Comparison of ENCODE assay signal across 7 cellular contexts in the genomic region with DNA sequence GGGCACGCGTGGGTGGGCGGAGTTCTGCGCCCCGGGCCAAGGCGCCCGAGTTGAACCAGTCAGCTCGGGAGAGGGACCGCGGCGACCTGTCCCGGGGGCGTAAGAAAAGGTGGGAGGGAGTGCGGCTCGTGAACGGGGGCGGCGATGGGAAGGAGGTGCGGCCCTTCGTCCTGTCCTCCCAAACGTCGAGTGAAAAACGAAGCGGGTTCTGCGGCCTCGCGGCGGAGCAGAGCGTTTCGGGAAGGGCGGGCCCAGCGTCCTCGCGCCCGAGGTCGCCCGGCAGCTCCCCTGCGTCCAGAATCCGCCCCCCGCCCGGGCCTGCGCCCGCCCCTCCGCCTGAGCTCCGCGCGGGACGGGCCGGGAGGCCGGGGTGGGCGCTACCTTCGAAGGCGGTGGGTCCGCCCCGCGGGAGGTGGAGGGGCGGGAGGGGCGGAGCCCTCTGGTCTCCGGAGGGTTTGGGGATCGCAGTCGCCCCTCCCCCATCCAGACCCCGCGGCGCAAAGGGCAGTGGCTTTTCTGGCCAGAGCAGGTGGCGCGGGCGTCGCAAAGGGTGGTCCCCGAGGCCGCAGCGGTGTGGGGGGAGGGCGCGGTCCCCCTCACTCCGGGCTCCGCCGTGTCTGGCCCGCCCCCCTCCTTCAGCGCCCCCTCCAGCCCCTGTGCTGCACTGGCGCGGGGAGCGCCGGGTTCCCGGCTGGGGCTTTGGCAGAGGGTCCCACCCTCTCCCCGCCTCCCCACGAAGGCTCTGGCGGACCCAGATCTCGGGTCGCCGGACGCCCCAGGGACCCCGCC. TPM values are rescaled to one million over a fixed set of nuclear protein-coding genes. Genes with fewer than 3 reads are reported as not detected.
DNase-seq lines count a peak whose midpoint lies in the region; ATAC-seq, FAIRE-seq and TF ChIP-seq lines count a peak whose summit lies in the region.
"Had no signal": no experiment of that assay in that cellular context is flagged by ENCODE, and none has a peak within 500 bp of the region (broad histone marks: within the 10 kb centered on the region; RNA-seq: fewer than 3 reads in every experiment).

No MANE protein-coding gene starts in this region.

- no peak overlapping the region for H2AFZ ChIP-seq in osteoblast (ENCODE audit: low read length)

- TF ChIP-seq CTCF in A549 (IDR thresholded peaks at IDR 0.05) (no peak), bronchial epithelial cell (IDR thresholded peaks at IDR 0.05; ENCODE audit: insufficient read depth, low read length, severe bottlenecking) (no peak), osteoblast (IDR thresholded peaks at IDR 0.05; ENCODE audit: extremely low read depth, low read depth, low read length) (no peak)

- FAIRE-seq in A549 (lab: Jason Lieb, UNC) (no peak), bronchial epithelial cell (lab: Jason Lieb, UNC) (no peak)
- FAIRE-seq: islet of Langerhans had no signal

- H3K27ac ChIP-seq in A549 (peak overlapping the region in 1 of 2 experiments; percentile 70; a peak in 4 of 6 replicates), osteoblast (ENCODE audit: low read depth, low read length) (no peak overlapping the region)

- 16% methylated on average over 37 of the region's 91 CpGs for WGBS in A549 (ENCODE audit: missing lambda C conversion rate)

- peak overlapping the region; percentile 56 for H3K4me3 ChIP-seq in A549
- peak overlapping the region; percentile 20 for H3K4me3 ChIP-seq in bronchial epithelial cell (ENCODE audit: low read depth, low read length)
- peak overlapping the region; percentile 60 for H3K4me3 ChIP-seq in osteoblast (ENCODE audit: insufficient read depth, low read length)

- no peak for TF ChIP-seq RAD21 in A549 (conservative IDR thresholded peaks at IDR 0.05 in 1 of 2, IDR thresholded peaks at IDR 0.05 in 1 of 2)

- H3K36me3 ChIP-seq in bronchial epithelial cell (ENCODE audit: control insufficient read depth, insufficient read depth, low read length): no peaks in the 10 kb centered on the region
- H3K36me3 ChIP-seq in osteoblast (ENCODE audit: insufficient read depth, low read length): no peaks in the 10 kb centered on the region

- CTCF ChIA-PET in A549 (lab: Yijun Ruan, JAX): interaction anchor here (0.8 kb wide), 1 partner anchor 322 kb away, joined by 3 read pairs; no protein-coding TSS in a partner anchor

- no peaks in the 10 kb centered on the region for H3K9me3 ChIP-seq in A549
- H3K9me3 ChIP-seq in osteoblast (ENCODE audit: low read depth, low read length): no peaks in the 10 kb centered on the region

- no peaks in the 10 kb centered on the region for H4K20me1 ChIP-seq in osteoblast (ENCODE audit: insufficient read depth, low read length)

- H3K4me1 ChIP-seq in A549 (peaks cover 14% of the 10 kb centered on the region), osteoblast (ENCODE audit: insufficient read depth, low read length) (peaks cover 3% of the 10 kb centered on the region)

- no peak for TF ChIP-seq POLR2A in A549 (IDR thresholded peaks at IDR 0.05; ENCODE audit: low read length)

- no peaks in the 10 kb centered on the region for H3K79me2 ChIP-seq in osteoblast (ENCODE audit: insufficient read depth, low read length)

- H3K4me2 ChIP-seq in A549 (peak overlapping the region; percentile 99), osteoblast (ENCODE audit: insufficient read depth, low read length) (peak overlapping the region; percentile 53)

- H3K27me3 ChIP-seq in bronchial epithelial cell (ENCODE audit: control insufficient read depth, insufficient read depth, low read length): no peaks in the 10 kb centered on the region
- H3K27me3 ChIP-seq in osteoblast (ENCODE audit: insufficient read depth, low read length): peaks cover 9% of the 10 kb centered on the region

- POLR2A ChIA-PET in A549 (lab: Yijun Ruan, JAX): interaction anchor here (2.2 kb wide), 1 partner anchor 10 kb away, joined by 7 read pairs; no protein-coding TSS in a partner anchor

- ATAC-seq in A549 (peak in 1 of 2 experiments; percentile 13; a peak in 2 of 6 replicates), HG03045 (IDR thresholded peaks at IDR 0.05; ENCODE audit: unreplicated experiment) (no peak), HG02973 (IDR thresholded peaks at IDR 0.05; ENCODE audit: unreplicated experiment) (no peak)

- DNase-seq in A549 (ENCODE audit: low read depth in 1 of 2, low spot score in 1 of 2) (no peak), NCI-H2171 treated with DMSO at 0.1 percent for 48 hours (lab: John Stamatoyannopoulos, UW) (peak; percentile 43), bronchial epithelial cell (ENCODE audit: low read depth) (no peak), osteoblast (ENCODE audit: insufficient read length, low spot score, missing footprints) (peak; percentile 63)

- TF ChIP-seq EP300 in A549 (IDR thresholded peaks at IDR 0.05): no peak

TF ChIP-seq in A549, 52 proteins besides CTCF, POLR2A, EP300 and RAD21:
- no peak for TF ChIP-seq KDM5A (IDR thresholded peaks at IDR 0.05)
- TF ChIP-seq RFX5 (IDR thresholded peaks at IDR 0.05): no peak
- no peak for TF ChIP-seq JUNB (IDR thresholded peaks at IDR 0.05)
- TF ChIP-seq CHD2 (IDR thresholded peaks at IDR 0.05; ENCODE audit: low read length, partially characterized antibody): no peak
- TF ChIP-seq RNF2 (IDR thresholded peaks at IDR 0.05; ENCODE audit: borderline replicate concordance, low read depth): no peak
- no peak for TF ChIP-seq MAFK (IDR thresholded peaks at IDR 0.05; ENCODE audit: partially characterized antibody)
- no peak for TF ChIP-seq FOSL2 (IDR thresholded peaks at IDR 0.05)
- TF ChIP-seq FOSL2 (CRISPR knock-in tag; IDR thresholded peaks at IDR 0.05): no peak
- TF ChIP-seq, protein P1, sequence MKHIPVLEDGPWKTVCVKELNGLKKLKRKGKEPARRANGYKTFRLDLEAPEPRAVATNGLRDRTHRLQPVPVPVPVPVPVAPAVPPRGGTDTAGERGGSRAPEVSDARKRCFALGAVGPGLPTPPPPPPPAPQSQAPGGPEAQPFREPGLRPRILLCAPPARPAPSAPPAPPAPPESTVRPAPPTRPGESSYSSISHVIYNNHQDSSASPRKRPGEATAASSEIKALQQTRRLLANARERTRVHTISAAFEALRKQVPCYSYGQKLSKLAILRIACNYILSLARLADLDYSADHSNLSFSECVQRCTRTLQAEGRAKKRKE (CRISPR knock-in tag; IDR thresholded peaks at IDR 0.05; ENCODE audit: low read depth): no peak
- TF ChIP-seq CBX8 (IDR thresholded peaks at IDR 0.05): no peak
- TF ChIP-seq ZSCAN20 (CRISPR knock-in tag; IDR thresholded peaks at IDR 0.05): no peak
- TF ChIP-seq MAZ (IDR thresholded peaks at IDR 0.05; ENCODE audit: borderline replicate concordance, low read depth, low read length): no peak
- TF ChIP-seq ZNF302 (CRISPR knock-in tag; IDR thresholded peaks at IDR 0.05): no peak
- no peak for TF ChIP-seq TP53 (CRISPR knock-in tag; IDR thresholded peaks at IDR 0.05)
- TF ChIP-seq NFE2L2 (conservative IDR thresholded peaks at IDR 0.05; ENCODE audit: low read length): no peak
- no peak for TF ChIP-seq HOXA7 (CRISPR knock-in tag; IDR thresholded peaks at IDR 0.05)

RNA-seq across cellular contexts. Expression of a gene that starts 0.8 kb away (rescaled TPM):
- 2.5 and 2.8 TPM in 2 replicates for polyA plus RNA-seq in A549 (2011; rRNA removed)
- 9.2 and 14.4 TPM in 2 replicates for polyA plus RNA-seq in A549 (2012; cell fraction: cytosol; rRNA removed)
- polyA plus RNA-seq in A549 (2012; cell fraction: nucleus; rRNA removed): 14.7 and 18.5 TPM in 2 replicates
- 3.2 to 5.0 TPM (median 3.8 TPM) in 3 replicates for polyA plus RNA-seq in A549 (2017; fragmentation: RNase III; extraction: RNeasy Plus Mini Kit Qiagen cat#74134 plus additional on column Dnase treatment)
- 1.6 and 2.9 TPM in 2 replicates for polyA minus RNA-seq in A549 (2011; rRNA and poly(A)+ RNA removed)
- total RNA-seq in bronchial epithelial cell: 0.26 TPM in 1 of 2 replicates, not detected in the other
- total RNA-seq in osteoblast: 1.1 and 2.1 TPM in 2 replicates

RNA-seq across cellular contexts. Expression of a gene that starts 5.7 kb away (rescaled TPM):
- polyA plus RNA-seq in A549 (2011; rRNA removed) (12.6 and 13.5 TPM in 2 replicates), A549 (2017; fragmentation: RNase III; extraction: RNeasy Plus Mini Kit Qiagen cat#74134 plus additional on column Dnase treatment) (10.7 to 11.6 TPM (median 11.3 TPM) in 3 replicates)
- polyA plus RNA-seq in A549 (2012; cell fraction: cytosol; rRNA removed): 10.9 and 14.3 TPM in 2 replicates
- polyA plus RNA-seq in A549 (2012; cell fraction: nucleus; rRNA removed): 87.2 and 98.4 TPM in 2 replicates
- polyA minus RNA-seq in A549 (2011; rRNA and poly(A)+ RNA removed): 34.4 and 37.9 TPM in 2 replicates
- total RNA-seq in bronchial epithelial cell (4.5 and 5.8 TPM in 2 replicates), osteoblast (10.9 and 11.8 TPM in 2 replicates)

RNA-seq across cellular contexts. Expression of a gene that starts 25.5 kb away (rescaled TPM):
- polyA plus RNA-seq in A549 (2011; rRNA removed) (6.6 and 6.8 TPM in 2 replicates), A549 (2017; fragmentation: RNase III; extraction: RNeasy Plus Mini Kit Qiagen cat#74134 plus additional on column Dnase treatment) (6.4 to 7.0 TPM (median 6.5 TPM) in 3 replicates)
- 7.4 and 10.6 TPM in 2 replicates for polyA plus RNA-seq in A549 (2012; cell fraction: cytosol; rRNA removed)
- polyA plus RNA-seq in A549 (2012; cell fraction: nucleus; rRNA removed): 19.3 and 20.4 TPM in 2 replicates
- 5.8 and 7.0 TPM in 2 replicates for polyA minus RNA-seq in A549 (2011; rRNA and poly(A)+ RNA removed)
- total RNA-seq in bronchial epithelial cell (13.2 and 13.8 TPM in 2 replicates), osteoblast (7.4 and 9.4 TPM in 2 replicates)

RNA-seq across cellular contexts. Expression of a gene that starts 44.1 kb away (rescaled TPM):
- polyA plus RNA-seq in A549 (2011; rRNA removed): 0.20 and 0.22 TPM in 2 replicates
- polyA plus RNA-seq in A549 (2012; cell fraction: cytosol; rRNA removed): 2.3 and 4.3 TPM in 2 replicates
- 16.7 and 55.0 TPM in 2 replicates for polyA plus RNA-seq in A549 (2012; cell fraction: nucleus; rRNA removed)
- 0.63 to 0.69 TPM (median 0.66 TPM) in 3 replicates for polyA plus RNA-seq in A549 (2017; fragmentation: RNase III; extraction: RNeasy Plus Mini Kit Qiagen cat#74134 plus additional on column Dnase treatment)
- polyA minus RNA-seq in A549 (2011; rRNA and poly(A)+ RNA removed): not detected in 2 replicates
- total RNA-seq in bronchial epithelial cell: 4.9 and 7.1 TPM in 2 replicates
- total RNA-seq in osteoblast: 2.1 and 2.9 TPM in 2 replicates

RNA-seq across cellular contexts. Expression of a gene that starts 55.4 kb away (rescaled TPM):
- polyA plus RNA-seq in A549 (2011; rRNA removed): 14.1 and 25.1 TPM in 2 replicates
- polyA plus RNA-seq in A549 (2012; cell fraction: cytosol; rRNA removed): 50.5 and 52.7 TPM in 2 replicates
- 81.2 and 97.2 TPM in 2 replicates for polyA plus RNA-seq in A549 (2012; cell fraction: nucleus; rRNA removed)
- 29.7 to 33.2 TPM (median 31.1 TPM) in 3 replicates for polyA plus RNA-seq in A549 (2017; fragmentation: RNase III; extraction: RNeasy Plus Mini Kit Qiagen cat#74134 plus additional on column Dnase treatment)
- 14.8 TPM in 2 replicates for polyA minus RNA-seq in A549 (2011; rRNA and poly(A)+ RNA removed)
- 49.2 and 55.5 TPM in 2 replicates for total RNA-seq in bronchial epithelial cell
- total RNA-seq in osteoblast: 21.7 and 23.0 TPM in 2 replicates

Comparison
In these comparisons a context has a peak if more than half of its experiments do, and no peak if none do; other contexts are left out.
1. DNase-seq: peak in NCI-H2171 treated with DMSO at 0.1 percent for 48 hours (single experiment) and osteoblast (single experiment); none in A549 (0 of 2) and bronchial epithelial cell (single experiment).
2. Peak in every context shown above with its lines, with median percentiles within 50 percentile points of each other: H3K4me3 ChIP-seq.